Comparison of ENCODE assay signal across 12 cellular contexts in genomic region chr9:80285325-80285724, GRCh38.
DNase-seq lines count a peak whose midpoint lies in the region; ATAC-seq and TF ChIP-seq lines count a peak whose summit lies in the region.
"Had no signal": no experiment of that assay in that cellular context is flagged by ENCODE, and none has a peak within 500 bp of the region (broad histone marks: within the 10 kb centered on the region; RNA-seq: fewer than 3 reads in every experiment).

No MANE protein-coding gene starts in this region.

- H3K27me3 Mint-ChIP-seq in nephron (ENCODE audit: low read depth): no peaks in the 10 kb centered on the region
- H3K27me3 Mint-ChIP-seq in activated T-cell treated with anti-CD3 and anti-CD28 coated beads, Interleukin-2, amount 50 U/mL, for 24 hours: no peaks in the 10 kb centered on the region

- ATAC-seq in GM21515 (IDR thresholded peaks at IDR 0.05; ENCODE audit: unreplicated experiment) (no peak), GM19452 (IDR thresholded peaks at IDR 0.05; ENCODE audit: unreplicated experiment) (no peak)
- ATAC-seq: natural killer cell, Panc1 had no signal

- TF ChIP-seq CTCF in choroid plexus epithelial cell (conservative IDR thresholded peaks at IDR 0.05; ENCODE audit: low read depth, low read length) (peak; percentile 70), nephron (IDR thresholded peaks at IDR 0.05; ENCODE audit: unreplicated experiment in 3 of 3) (peak in 2 of 3 experiments; percentile 28 to 38)

- DNase-seq in COR-L47 (lab: John Stamatoyannopoulos, UW) (peak; percentile 1), M059J (ENCODE audit: low read depth) (peak; percentile 8), choroid plexus epithelial cell (ENCODE audit: low read depth) (peak; percentile 71)
- DNase-seq in activated T-cell treated with anti-CD3 and anti-CD28 coated beads, Interleukin-2, amount 50 U/mL, for 24 hours: no peak
- DNase-seq in NK-92 treated with Interleukin-12 subunit alpha and Interleukin-12 subunit beta, amount 100 ng/mL, for 24 hours (lab: John Stamatoyannopoulos, UW): no peak
- DNase-seq: amniotic stem cell, glutamatergic neuron, natural killer cell had no signal

- no peaks in the 10 kb centered on the region for H3K4me1 Mint-ChIP-seq in nephron
- H3K4me1 Mint-ChIP-seq in activated T-cell treated with anti-CD3 and anti-CD28 coated beads, Interleukin-2, amount 50 U/mL, for 24 hours (ENCODE audit: low read depth): no peaks in the 10 kb centered on the region
- H3K4me1 Mint-ChIP-seq: natural killer cell had no signal

- H3K9me3 Mint-ChIP-seq in nephron: peaks cover 6% of the 10 kb centered on the region
- no peaks in the 10 kb centered on the region for H3K9me3 Mint-ChIP-seq in activated T-cell treated with anti-CD3 and anti-CD28 coated beads, Interleukin-2, amount 50 U/mL, for 24 hours

- no peak overlapping the region for H3K4me3 ChIP-seq in choroid plexus epithelial cell (ENCODE audit: low read depth, low read length)

- no peak overlapping the region for H3K4me3 Mint-ChIP-seq in nephron
- H3K4me3 Mint-ChIP-seq in activated T-cell treated with anti-CD3 and anti-CD28 coated beads, Interleukin-2, amount 50 U/mL, for 24 hours: no peak overlapping the region
- H3K4me3 Mint-ChIP-seq: natural killer cell had no signal

- H3K36me3 Mint-ChIP-seq in nephron (ENCODE audit: low read depth): no peaks in the 10 kb centered on the region
- H3K36me3 Mint-ChIP-seq in activated T-cell treated with anti-CD3 and anti-CD28 coated beads, Interleukin-2, amount 50 U/mL, for 24 hours (ENCODE audit: low read depth): no peaks in the 10 kb centered on the region
- H3K36me3 Mint-ChIP-seq: natural killer cell had no signal

- H3K27ac Mint-ChIP-seq in nephron: no peak overlapping the region
- no peak overlapping the region for H3K27ac Mint-ChIP-seq in activated T-cell treated with anti-CD3 and anti-CD28 coated beads, Interleukin-2, amount 50 U/mL, for 24 hours
- H3K27ac Mint-ChIP-seq: natural killer cell had no signal

Comparison
In these comparisons a context has a peak if more than half of its experiments do, and no peak if none do; other contexts are left out.
1. DNase-seq: peak in COR-L47 (single experiment), M059J (single experiment) and choroid plexus epithelial cell (single experiment); none in activated T-cell treated with anti-CD3 and anti-CD28 coated beads, Interleukin-2, amount 50 U/mL, for 24 hours (single experiment) and NK-92 treated with Interleukin-12 subunit alpha and Interleukin-12 subunit beta, amount 100 ng/mL, for 24 hours (single experiment).